Comparison of ENCODE assay signal across 1 cellular context in genomic region chr17:66411498-66411897, GRCh38.
TF ChIP-seq lines count a peak whose summit lies in the region.

No MANE protein-coding gene starts in this region.

TF ChIP-seq in HepG2, 621 proteins besides CTCF, POLR2A, EP300 and RAD21 (continued from another document):
- TF ChIP-seq TSC22D2 (CRISPR knock-in tag; IDR thresholded peaks at IDR 0.05; ENCODE audit: borderline replicate concordance): no peak
